Comparison of ENCODE assay signal across 26 cellular contexts in the genomic region with DNA sequence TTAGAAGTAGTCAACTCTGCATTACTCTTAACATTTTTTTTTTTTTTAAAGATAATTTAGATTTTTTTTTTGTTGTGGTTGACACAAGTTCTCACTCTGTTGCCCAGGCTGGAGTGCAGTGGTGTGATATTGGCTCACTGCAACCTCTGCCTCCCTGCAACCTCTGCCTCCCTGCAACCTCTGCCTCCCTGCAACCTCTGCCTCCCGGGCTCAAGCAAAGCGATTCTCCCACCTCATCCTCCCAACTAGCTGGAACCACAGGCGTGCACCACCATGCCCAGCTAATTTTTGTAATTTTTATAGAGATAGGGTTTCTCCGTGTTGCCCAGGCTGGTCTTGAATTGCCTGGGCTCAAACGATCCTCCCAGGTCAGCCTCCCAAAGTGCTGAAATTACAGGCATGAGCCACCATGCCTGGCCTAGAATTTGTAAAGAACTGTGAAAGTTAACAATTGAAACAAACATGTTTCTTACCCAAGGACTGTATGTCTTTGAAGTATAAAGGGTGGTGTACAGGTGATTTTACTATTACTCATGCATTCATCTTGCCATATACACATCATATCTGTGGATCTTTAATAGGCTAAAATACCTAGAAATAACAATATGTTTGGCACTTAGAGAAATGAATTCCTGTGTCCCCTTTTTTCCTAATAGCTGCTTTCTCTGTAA.
DNase-seq lines count a peak whose midpoint lies in the region; ATAC-seq, FAIRE-seq and TF ChIP-seq lines count a peak whose summit lies in the region.
"Had no signal": no experiment of that assay in that cellular context is flagged by ENCODE, and none has a peak within 500 bp of the region (broad histone marks: within the 10 kb centered on the region; RNA-seq: fewer than 3 reads in every experiment).

No MANE protein-coding gene starts in this region.

- peaks cover 2% of the 10 kb centered on the region for H3K36me3 Mint-ChIP-seq in activated T-cell treated with anti-CD3 and anti-CD28 coated beads, Interleukin-2, amount 50 U/mL, for 4 hours (ENCODE audit: insufficient read depth)
- H3K36me3 Mint-ChIP-seq: CD8-positive, alpha-beta T cell had no signal

- no peak for TF ChIP-seq CTCF in cardiac muscle cell (IDR thresholded peaks at IDR 0.05; ENCODE audit: low read depth, low read length)
- no peak for TF ChIP-seq CTCF in heart right ventricle (IDR thresholded peaks at IDR 0.05)
- TF ChIP-seq CTCF in RWPE2 (IDR thresholded peaks at IDR 0.05; ENCODE audit: poor library complexity, severe bottlenecking), result no peak
- TF ChIP-seq CTCF in epithelial cell of esophagus (IDR thresholded peaks at IDR 0.05; ENCODE audit: insufficient read depth, low read depth, low read length, missing control alignments), result no peak

- no peak for DNase-seq in cardiac muscle cell (ENCODE audit: low read depth in 1 of 2, low spot score in 1 of 2)
- DNase-seq in heart right ventricle, result no peak
- DNase-seq in RWPE2 (ENCODE audit: low spot score), result no peak
- DNase-seq in epithelial cell of esophagus (ENCODE audit: low read depth), result peak; percentile 42
- DNase-seq in NCI-H774 (lab: John Stamatoyannopoulos, UW), result no peak
- no peak for DNase-seq in HTR-8/SVneo (ENCODE audit: insufficient read length, low spot score)
- DNase-seq in activated T-cell treated with anti-CD3 and anti-CD28 coated beads, Interleukin-2, amount 50 U/mL, for 4 hours, result no peak
- DNase-seq: activated CD4-positive, alpha-beta T cell treated with anti-CD3 and anti-CD28 coated beads, Interleukin-2, amount 50 U/mL, for 1 hour; activated naive CD4-positive, alpha-beta T cell; adrenal gland; AML-193; CD8-positive, alpha-beta T cell; effector CD8-positive, alpha-beta T cell; erythroblast; GOT3; head of caudate nucleus; KG1; Right ventricle myocardium superior; stimulated activated naive CD8-positive, alpha-beta T cell treated with anti-CD3 and anti-CD28 coated beads, Interleukin-15, Interleukin-2, amounts not matched to agents 100 U/mL and 50 U/mL, for 24 hours had no signal

- WGBS in heart right ventricle, 2 donors, result 96 to 97% methylated on average over 5 of the region's 5 CpGs

- H3K9me3 ChIP-seq in cardiac muscle cell (ENCODE audit: low read depth) (no peaks in the 10 kb centered on the region), heart right ventricle (no peaks in the 10 kb centered on the region), RWPE2 (ENCODE audit: severe bottlenecking) (no peaks in the 10 kb centered on the region), subcutaneous abdominal adipose tissue (ENCODE audit: control insufficient read depth in 5 of 5, low read length in 5 of 5) (no peaks in the 10 kb centered on the region)
- H3K9me3 ChIP-seq: adrenal gland, thyroid gland had no signal

- H3K4me1 ChIP-seq in cardiac muscle cell (ENCODE audit: low read depth) (peaks cover 7% of the 10 kb centered on the region), heart right ventricle (peaks cover 0 to 39% (median 7%) of the 10 kb centered on the region in 9 donors), RWPE2 (ENCODE audit: insufficient read depth, poor library complexity, severe bottlenecking) (peaks cover 23% of the 10 kb centered on the region), subcutaneous abdominal adipose tissue (ENCODE audit: control insufficient read depth in 5 of 5, insufficient read depth in 5 of 5, low read length in 5 of 5) (peaks cover 6 to 76% (median 71%) of the 10 kb centered on the region in 5 donors)
- H3K4me1 ChIP-seq: parathyroid adenoma had no signal

- H3K27ac ChIP-seq in cardiac muscle cell, result peak overlapping the region; percentile 36
- H3K27ac ChIP-seq in heart right ventricle, result peak overlapping the region in 1 of 10 donors; percentile 7
- H3K27ac ChIP-seq in RWPE2 (ENCODE audit: poor library complexity, severe bottlenecking), result peak overlapping the region; percentile 67
- peak overlapping the region; percentile 93 for H3K27ac ChIP-seq in subcutaneous abdominal adipose tissue (ENCODE audit: low read depth, low read length)
- H3K27ac ChIP-seq: brain microvascular endothelial cell, parathyroid adenoma had no signal

- FAIRE-seq in HTR-8/SVneo (lab: Jason Lieb, UNC), result no peak
- FAIRE-seq: GM12891 had no signal

- ATAC-seq in heart right ventricle (no peak), RWPE2 (ENCODE audit: low read depth) (0 out of 3 replicates have a peak, but pooled peaks have one; percentile 12)
- no peak for ATAC-seq in activated T-cell treated with anti-CD3 and anti-CD28 coated beads, Interleukin-2, amount 50 U/mL, for 4 hours
- ATAC-seq: CD8-positive, alpha-beta T cell; stimulated activated naive CD8-positive, alpha-beta T cell treated with anti-CD3 and anti-CD28 coated beads, Interleukin-15, Interleukin-2, amounts not matched to agents 100 U/mL and 50 U/mL, for 24 hours had no signal

- no peaks in the 10 kb centered on the region for H3K4me1 Mint-ChIP-seq in activated T-cell treated with anti-CD3 and anti-CD28 coated beads, Interleukin-2, amount 50 U/mL, for 4 hours (ENCODE audit: low read depth)

- peak overlapping the region in 3 of 5 donors; percentile 5 to 87 (median 17) for H3K9ac ChIP-seq in subcutaneous abdominal adipose tissue (ENCODE audit: low read length in 5 of 5)
- H3K9ac ChIP-seq: parathyroid adenoma had no signal

- H3K4me3 ChIP-seq in cardiac muscle cell (no peak overlapping the region), heart right ventricle (no peak overlapping the region), RWPE2 (ENCODE audit: severe bottlenecking) (no peak overlapping the region), epithelial cell of esophagus (ENCODE audit: low read length) (no peak overlapping the region), subcutaneous abdominal adipose tissue (ENCODE audit: low read depth in 1 of 5, low read length in 5 of 5) (no peak overlapping the region)
- H3K4me3 ChIP-seq: adrenal gland, lung, thyroid gland had no signal

- H3K27me3 ChIP-seq in cardiac muscle cell, result no peaks in the 10 kb centered on the region
- H3K27me3 ChIP-seq in heart right ventricle, result no peaks in the 10 kb centered on the region
- H3K27me3 ChIP-seq in RWPE2 (ENCODE audit: insufficient read depth, poor library complexity, severe bottlenecking), result no peaks in the 10 kb centered on the region
- no peaks in the 10 kb centered on the region for H3K27me3 ChIP-seq in subcutaneous abdominal adipose tissue (ENCODE audit: control insufficient read depth in 5 of 5, insufficient read depth in 4 of 5, low read length in 5 of 5)
- H3K27me3 ChIP-seq: adrenal gland, brain microvascular endothelial cell, thyroid gland had no signal

- H3K36me3 ChIP-seq in cardiac muscle cell (peaks cover 16% of the 10 kb centered on the region), heart right ventricle (peaks cover 0 to 49% (median 5%) of the 10 kb centered on the region in 9 donors), RWPE2 (ENCODE audit: low read depth) (0 out of 2 replicates have a peak, but pooled peaks cover 12% of the 10 kb centered on the region), subcutaneous abdominal adipose tissue (ENCODE audit: control insufficient read depth in 5 of 5, insufficient read depth in 5 of 5, low read length in 5 of 5) (peaks cover 7 to 13% (median 11%) of the 10 kb centered on the region in 5 donors)

- intact Hi-C loops in heart right ventricle (cut with DNase I), result loop anchor here in 1 of 10 donors (10.0 kb wide), 1 partner anchor 156 kb away; the partner anchor contains the start of genes CRYZL1 and ITSN1

- H3K9me3 Mint-ChIP-seq in activated T-cell treated with anti-CD3 and anti-CD28 coated beads, Interleukin-2, amount 50 U/mL, for 4 hours, result no peaks in the 10 kb centered on the region
- H3K9me3 Mint-ChIP-seq: activated T-cell treated with anti-CD3 and anti-CD28 coated beads, Interleukin-2, amount 50 U/mL, for 72 hours; CD8-positive, alpha-beta T cell had no signal

- no peaks in the 10 kb centered on the region for H3K27me3 Mint-ChIP-seq in activated T-cell treated with anti-CD3 and anti-CD28 coated beads, Interleukin-2, amount 50 U/mL, for 4 hours (ENCODE audit: low read depth)

- no peak overlapping the region for H3K4me3 Mint-ChIP-seq in activated T-cell treated with anti-CD3 and anti-CD28 coated beads, Interleukin-2, amount 50 U/mL, for 4 hours
- H3K4me3 Mint-ChIP-seq: activated T-cell treated with anti-CD3 and anti-CD28 coated beads, Interleukin-2, amount 50 U/mL, for 72 hours; CD8-positive, alpha-beta T cell had no signal
